In genomic region chr16:483351-484075, GRCh38 we compare ENCODE assay signal across 1 cellular context.
TF ChIP-seq lines count a peak whose summit lies in the region.

No MANE protein-coding gene starts in this region.

TF ChIP-seq in K562, 482 proteins besides CTCF, POLR2A, EP300 and RAD21:
- TF ChIP-seq ZFX (CRISPR knock-in tag; IDR thresholded peaks at IDR 0.05) (peak; percentile 31; the same call in 1 of the 2 replicates), MEIS2 (IDR thresholded peaks at IDR 0.05; ENCODE audit: partially characterized antibody) (peak; percentile 8), PKNOX1 (IDR thresholded peaks at IDR 0.05) (peak; percentile 24; the same call in 1 of the 2 replicates), NR4A1 (CRISPR knock-in tag; IDR thresholded peaks at IDR 0.05) (0 out of 2 replicates have a peak, but pooled peaks have one; percentile 32), NR4A1 (tag; IDR thresholded peaks at IDR 0.05) (no peak), TFE3 (CRISPR knock-in tag; IDR thresholded peaks at IDR 0.05) (peak; percentile 43; the same call in 1 of the 2 replicates), KLF10 (CRISPR knock-in tag; IDR thresholded peaks at IDR 0.05) (no peak), PBX2 (CRISPR knock-in tag; IDR thresholded peaks at IDR 0.05; ENCODE audit: low read depth) (no peak), PBX2 (tag; conservative IDR thresholded peaks at IDR 0.05; ENCODE audit: low read depth) (peak; percentile 15; the same call in 1 of the 2 replicates), ZNF766 (CRISPR knock-in tag; conservative IDR thresholded peaks at IDR 0.05) (peak; percentile 82; the same call in 1 of the 2 replicates), HMG20A (CRISPR knock-in tag; conservative IDR thresholded peaks at IDR 0.05) (no peak), SOX6 (IDR thresholded peaks at IDR 0.05) (peak; percentile 50; the same call in 1 of the 2 replicates), CBFA2T3 (IDR thresholded peaks at IDR 0.05) (peak; percentile 50), TFAP4 (CRISPR knock-in tag; IDR thresholded peaks at IDR 0.05; ENCODE audit: borderline replicate concordance) (peak; percentile 44; the same call in 1 of the 2 replicates), CHD2 (IDR thresholded peaks at IDR 0.05; ENCODE audit: low read depth, low read length) (no peak)
